ENCODE assay signal across 11 cellular contexts in the genomic region with DNA sequence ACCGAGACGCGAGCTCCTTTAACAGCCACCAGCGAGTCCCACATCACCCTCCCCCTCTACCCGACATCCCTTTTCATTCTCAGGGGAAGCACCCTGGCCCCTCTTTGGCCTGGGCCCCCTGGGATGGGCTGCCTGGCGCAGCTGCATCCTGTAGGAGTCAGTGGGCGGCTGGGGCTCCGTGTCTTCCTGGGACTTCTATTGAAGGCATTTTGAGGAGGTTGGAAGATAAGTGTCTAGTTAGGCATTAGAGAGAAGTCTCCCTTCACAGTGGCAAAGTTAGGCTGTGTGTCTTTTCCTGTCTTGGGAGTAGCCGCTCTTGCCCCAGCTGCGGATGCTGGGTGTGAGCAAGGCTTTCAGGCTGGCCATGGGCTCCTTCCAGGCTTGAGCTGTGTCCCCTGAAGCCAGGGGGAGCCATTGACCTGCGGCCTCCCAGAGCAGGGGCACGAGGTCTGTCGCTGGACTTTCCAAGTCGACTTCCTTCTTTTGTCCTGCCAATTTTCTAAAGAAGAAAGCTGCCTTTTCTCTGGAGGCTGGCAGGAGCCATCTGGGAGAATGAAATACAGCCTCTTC. TPM values are rescaled to one million over a fixed set of nuclear protein-coding genes. Genes with fewer than 3 reads are reported as not detected.
DNase-seq lines count a peak whose midpoint lies in the region; ATAC-seq and TF ChIP-seq lines count a peak whose summit lies in the region.
"Had no signal": no experiment of that assay in that cellular context is flagged by ENCODE, and none has a peak within 500 bp of the region (broad histone marks: within the 10 kb centered on the region; RNA-seq: fewer than 3 reads in every experiment).

No MANE protein-coding gene starts in this region.

- H3K9me3 Mint-ChIP-seq in stimulated activated naive CD8-positive, alpha-beta T cell treated with anti-CD3 and anti-CD28 coated beads, Interleukin-15, amount 100 ng/mL, for 72 hours = peaks cover 5 to 10% of the 10 kb centered on the region in 2 donors
- peaks cover 13% of the 10 kb centered on the region for H3K9me3 Mint-ChIP-seq in activated naive CD8-positive, alpha-beta T cell treated with anti-CD3 and anti-CD28 coated beads, Interleukin-2, amount 50 U/mL, for 24 hours

- 32 to 56% methylated on average over 6 of the region's 14 CpGs for WGBS in esophagus squamous epithelium, 2 donors
- WGBS in mesodermal cell (ENCODE audit: insufficient coverage in 2 of 2), 2 experiments = 52 to 54% methylated on average over 11 of the region's 14 CpGs

- no peak overlapping the region for H3K27ac Mint-ChIP-seq in stimulated activated naive CD8-positive, alpha-beta T cell treated with anti-CD3 and anti-CD28 coated beads, Interleukin-15, amount 100 ng/mL, for 72 hours
- no peak overlapping the region for H3K27ac Mint-ChIP-seq in activated naive CD8-positive, alpha-beta T cell treated with anti-CD3 and anti-CD28 coated beads, Interleukin-2, amount 50 U/mL, for 24 hours
- H3K27ac Mint-ChIP-seq: T-helper 17 cell had no signal

- peaks cover 8% of the 10 kb centered on the region for H3K4me1 Mint-ChIP-seq in stimulated activated naive CD8-positive, alpha-beta T cell treated with anti-CD3 and anti-CD28 coated beads, Interleukin-15, amount 100 ng/mL, for 72 hours
- H3K4me1 Mint-ChIP-seq in activated naive CD8-positive, alpha-beta T cell treated with anti-CD3 and anti-CD28 coated beads, Interleukin-2, amount 50 U/mL, for 24 hours = peaks cover 2% of the 10 kb centered on the region
- H3K4me1 Mint-ChIP-seq: T-helper 17 cell had no signal

- H3K9me3 ChIP-seq in esophagus squamous epithelium (peaks cover 0 to 8% (median 0%) of the 10 kb centered on the region in 3 donors), mesodermal cell (ENCODE audit: control insufficient read depth, low read length) (peaks cover 8% of the 10 kb centered on the region)
- H3K9me3 ChIP-seq: neutrophil had no signal

- no peak for DNase-seq in stimulated activated naive CD8-positive, alpha-beta T cell treated with anti-CD3 and anti-CD28 coated beads, Interleukin-15, Interleukin-2, amounts not matched to agents 100 U/mL and 50 U/mL, for 24 hours
- DNase-seq in stimulated activated naive CD8-positive, alpha-beta T cell treated with anti-CD3 and anti-CD28 coated beads, Interleukin-15, amount 100 ng/mL, for 72 hours = no peak
- DNase-seq in esophagus squamous epithelium (lab: John Stamatoyannopoulos, UW) = no peak
- no peak for DNase-seq in activated naive CD8-positive, alpha-beta T cell treated with anti-CD3 and anti-CD28 coated beads, Interleukin-2, amount 50 U/mL, for 24 hours
- DNase-seq: AML-193, T-helper 17 cell had no signal

- no peak for TF ChIP-seq POLR2A in esophagus squamous epithelium (IDR thresholded peaks at IDR 0.05)

- ATAC-seq in stimulated activated naive CD8-positive, alpha-beta T cell treated with anti-CD3 and anti-CD28 coated beads, Interleukin-15, Interleukin-2, amounts not matched to agents 100 U/mL and 50 U/mL, for 24 hours = peak; percentile 19
- no peak for ATAC-seq in stimulated activated naive CD8-positive, alpha-beta T cell treated with anti-CD3 and anti-CD28 coated beads, Interleukin-15, amount 100 ng/mL, for 72 hours
- ATAC-seq in GM21576 (IDR thresholded peaks at IDR 0.05; ENCODE audit: unreplicated experiment) (no peak), GM18873 (IDR thresholded peaks at IDR 0.05; ENCODE audit: low FRiP score, unreplicated experiment) (no peak), GM19351 (IDR thresholded peaks at IDR 0.05; ENCODE audit: unreplicated experiment) (no peak)
- ATAC-seq in activated naive CD8-positive, alpha-beta T cell treated with anti-CD3 and anti-CD28 coated beads, Interleukin-2, amount 50 U/mL, for 24 hours = no peak
- ATAC-seq: T-helper 17 cell had no signal

- H3K4me1 ChIP-seq in esophagus squamous epithelium (peaks cover 0 to 37% (median 9%) of the 10 kb centered on the region in 3 donors), mesodermal cell (ENCODE audit: control insufficient read depth, insufficient read depth, low read length, poor library complexity, severe bottlenecking) (peaks cover 5% of the 10 kb centered on the region)

- H3K27me3 Mint-ChIP-seq in stimulated activated naive CD8-positive, alpha-beta T cell treated with anti-CD3 and anti-CD28 coated beads, Interleukin-15, amount 100 ng/mL, for 72 hours = peaks cover 78% of the 10 kb centered on the region
- peaks cover 46% of the 10 kb centered on the region for H3K27me3 Mint-ChIP-seq in activated naive CD8-positive, alpha-beta T cell treated with anti-CD3 and anti-CD28 coated beads, Interleukin-2, amount 50 U/mL, for 24 hours

- H3K4me3 ChIP-seq in esophagus squamous epithelium = no peak overlapping the region
- no peak overlapping the region for H3K4me3 ChIP-seq in mesodermal cell (ENCODE audit: extremely low read depth, insufficient read depth, low read length, poor library complexity, severe bottlenecking)

- H3K27ac ChIP-seq in esophagus squamous epithelium (peak overlapping the region; percentile 27 to 77 (median 51)), mesodermal cell (ENCODE audit: low read depth, low read length, severe bottlenecking) (peak overlapping the region; percentile 49)
- H3K27ac ChIP-seq: neutrophil had no signal

- peak in 5 of 6 experiments; percentile 27 to 45 (median 34) for TF ChIP-seq CTCF in esophagus squamous epithelium (IDR thresholded peaks at IDR 0.05)

- H3K36me3 Mint-ChIP-seq in activated naive CD8-positive, alpha-beta T cell treated with anti-CD3 and anti-CD28 coated beads, Interleukin-2, amount 50 U/mL, for 24 hours (ENCODE audit: low read depth) = no peaks in the 10 kb centered on the region

- peaks cover 0 to 73% (median 0%) of the 10 kb centered on the region in 4 donors for H3K27me3 ChIP-seq in esophagus squamous epithelium

- intact Hi-C loops in esophagus squamous epithelium (cut with DNase I) = no loop called here

- no peak overlapping the region for H3K4me3 Mint-ChIP-seq in stimulated activated naive CD8-positive, alpha-beta T cell treated with anti-CD3 and anti-CD28 coated beads, Interleukin-15, amount 100 ng/mL, for 72 hours
- H3K4me3 Mint-ChIP-seq in activated naive CD8-positive, alpha-beta T cell treated with anti-CD3 and anti-CD28 coated beads, Interleukin-2, amount 50 U/mL, for 24 hours = no peak overlapping the region
- H3K4me3 Mint-ChIP-seq: T-helper 17 cell had no signal

- H3K36me3 ChIP-seq in esophagus squamous epithelium = no peaks in the 10 kb centered on the region
- no peaks in the 10 kb centered on the region for H3K36me3 ChIP-seq in mesodermal cell (ENCODE audit: control insufficient read depth, insufficient read depth, low read length)
- H3K36me3 ChIP-seq: neutrophil had no signal

RNA-seq across cellular contexts. Expression of a gene that starts 18.6 kb away (rescaled TPM):
- 10 to 100 TPM in 1 of 4 donors, 1 to 10 TPM in 3; 1.2 to 11.3 (median 1.5) TPM for total RNA-seq in esophagus squamous epithelium
- 8.9 TPM for polyA plus RNA-seq in mesodermal cell (2013, experiment 1 of 2)
- 6.9 TPM for polyA plus RNA-seq in mesodermal cell (2013, experiment 2 of 2)
- total RNA-seq: T-helper 17 cell had no signal
